In genomic region chr14:99687284-99688209, GRCh38 we compare ENCODE assay signal across 8 cellular contexts. TPM values are rescaled to one million over a fixed set of nuclear protein-coding genes. Genes with fewer than 3 reads are reported as not detected.
DNase-seq lines count a peak whose midpoint lies in the region; ATAC-seq and TF ChIP-seq lines count a peak whose summit lies in the region.

No MANE protein-coding gene starts in this region.

- intact Hi-C loops in activated CD4-positive, alpha-beta memory T cell treated with anti-CD3 and anti-CD28 coated beads for 36 hours (cut with micrococcal nuclease): loop anchor here (10.0 kb wide), 1 partner anchor 507 kb away; no protein-coding TSS in a partner anchor
- intact Hi-C loops in tibial artery (cut with DNase I; ENCODE audit: low total_unique reads): loop anchor here (10.0 kb wide), 2 partner anchors 97 to 527 kb away; no protein-coding TSS in a partner anchor

- no peak overlapping the region for H3K27ac ChIP-seq in hepatocyte
- no peak overlapping the region for H3K27ac ChIP-seq in tibial artery

- CTCF ChIA-PET in activated CD4-positive, alpha-beta memory T cell treated with anti-CD3 and anti-CD28 coated beads for 36 hours (lab: Charles Lee): interaction anchor here (0.7 to 2.5 kb wide), 12 partner anchors 8 to 204 kb away, joined by 3 to 12 read pairs (median 4); no protein-coding TSS in a partner anchor

- no peak overlapping the region for H3K4me3 Mint-ChIP-seq in activated CD4-positive, alpha-beta memory T cell treated with anti-CD3 and anti-CD28 coated beads for 36 hours

- H3K4me1 Mint-ChIP-seq in activated CD4-positive, alpha-beta memory T cell treated with anti-CD3 and anti-CD28 coated beads for 36 hours (ENCODE audit: low read depth): peaks cover 5% of the 10 kb centered on the region

- DNase-seq in activated effector memory CD4-positive, alpha-beta T cell treated with anti-CD3 and anti-CD28 coated beads, Interleukin-2, amount 50 U/mL, for 16 hours: peak; percentile 79
- no peak for DNase-seq in activated effector memory CD4-positive, alpha-beta T cell treated with Interleukin-2 at 50 U/mL for 16 hours
- DNase-seq in activated CD4-positive, alpha-beta memory T cell treated with anti-CD3 and anti-CD28 coated beads for 36 hours: peak; percentile 39
- DNase-seq in hepatocyte (ENCODE audit: low spot score): no peak
- DNase-seq in tibial artery: peak in 1 of 2 donors; percentile 45
- no peak for DNase-seq in middle frontal gyrus (ENCODE audit: extremely low spot score, low spot score)
- no peak for DNase-seq in G401 (ENCODE audit: low spot score)

- POLR2A ChIA-PET in activated CD4-positive, alpha-beta memory T cell treated with anti-CD3 and anti-CD28 coated beads for 36 hours (lab: Charles Lee): no interaction called here

- WGBS in hepatocyte (ENCODE audit: low lambda C conversion rate, missing lambda C conversion rate): 67% methylated on average over 12 of the region's 12 CpGs

- no peak for ATAC-seq in GM18868 (IDR thresholded peaks at IDR 0.05; ENCODE audit: unreplicated experiment)

- no peak overlapping the region for H3K27ac Mint-ChIP-seq in activated CD4-positive, alpha-beta memory T cell treated with anti-CD3 and anti-CD28 coated beads for 36 hours

- H3K9me3 ChIP-seq in hepatocyte (ENCODE audit: low read depth) (no peaks in the 10 kb centered on the region), tibial artery (no peaks in the 10 kb centered on the region)

- TF ChIP-seq CTCF in hepatocyte (IDR thresholded peaks at IDR 0.05; ENCODE audit: poor library complexity) (peak; percentile 55), tibial artery (IDR thresholded peaks at IDR 0.05) (peak; percentile 1 to 22)

- H2AFZ ChIP-seq in hepatocyte: no peak overlapping the region

- H3K4me3 ChIP-seq in hepatocyte (no peak overlapping the region), tibial artery (no peak overlapping the region)

- H3K36me3 ChIP-seq in hepatocyte (replicated peaks; ENCODE audit: insufficient read depth, low read depth) (no peaks in the 10 kb centered on the region), tibial artery (no peaks in the 10 kb centered on the region)

- no peaks in the 10 kb centered on the region for H3K36me3 Mint-ChIP-seq in activated CD4-positive, alpha-beta memory T cell treated with anti-CD3 and anti-CD28 coated beads for 36 hours

- no peak overlapping the region for H3K4me2 ChIP-seq in hepatocyte

- peaks cover 3% of the 10 kb centered on the region for H3K27me3 ChIP-seq in hepatocyte
- peaks cover 0 to 19% of the 10 kb centered on the region in 2 donors for H3K27me3 ChIP-seq in tibial artery

- H3K9me3 Mint-ChIP-seq in activated CD4-positive, alpha-beta memory T cell treated with anti-CD3 and anti-CD28 coated beads for 36 hours: no peaks in the 10 kb centered on the region

- H3K79me2 ChIP-seq in hepatocyte: no peaks in the 10 kb centered on the region

- peaks cover 7% of the 10 kb centered on the region for H3K4me1 ChIP-seq in hepatocyte (ENCODE audit: insufficient read depth)
- peaks cover 0 to 17% (median 12%) of the 10 kb centered on the region in 4 donors for H3K4me1 ChIP-seq in tibial artery

- no peaks in the 10 kb centered on the region for H3K9me2 ChIP-seq in hepatocyte (replicated peaks; ENCODE audit: insufficient read depth)

- H3K27me3 Mint-ChIP-seq in activated CD4-positive, alpha-beta memory T cell treated with anti-CD3 and anti-CD28 coated beads for 36 hours: peaks cover 22% of the 10 kb centered on the region

- in situ Hi-C loops in G401 (cut with HindIII; ENCODE audit: low sequenced_read_pairs): no loop called here

- no peaks in the 10 kb centered on the region for H4K20me1 ChIP-seq in hepatocyte (ENCODE audit: insufficient read depth, poor library complexity, severe bottlenecking)

RNA-seq across cellular contexts. Expression of gene CYP46A1, which starts 3.4 kb away (rescaled TPM):
- under 1 TPM; 0.19 to 0.21 TPM for total RNA-seq in activated CD4-positive, alpha-beta memory T cell treated with anti-CD3 and anti-CD28 coated beads for 36 hours
- 0.12 and 0.47 TPM in 2 replicates for total RNA-seq in hepatocyte
- 1.7 and 2.3 TPM in 2 replicates for polyA plus RNA-seq in hepatocyte
- 0.86 and 3.0 TPM in 2 replicates for total RNA-seq in G401 (2014; rRNA removed; shearing (Covaris generic))

RNA-seq across cellular contexts. Expression of gene HHIPL1, which starts 42.6 kb away (rescaled TPM):
- total RNA-seq in activated CD4-positive, alpha-beta memory T cell treated with anti-CD3 and anti-CD28 coated beads for 36 hours: under 1 TPM; 0.29 to 0.38 TPM
- 0.64 and 0.83 TPM in 2 replicates for total RNA-seq in hepatocyte
- 0.88 and 1.4 TPM in 2 replicates for polyA plus RNA-seq in hepatocyte
- 0.20 TPM in 1 of 2 replicates, not detected in the other for total RNA-seq in G401 (2014; rRNA removed; shearing (Covaris generic))

Comparison
In these comparisons a context has a peak if more than half of its experiments do, and no peak if none do; other contexts are left out.
1. DNase-seq: peak in activated effector memory CD4-positive, alpha-beta T cell treated with anti-CD3 and anti-CD28 coated beads, Interleukin-2, amount 50 U/mL, for 16 hours (single experiment) and activated CD4-positive, alpha-beta memory T cell treated with anti-CD3 and anti-CD28 coated beads for 36 hours (single experiment); none in activated effector memory CD4-positive, alpha-beta T cell treated with Interleukin-2 at 50 U/mL for 16 hours (single experiment), hepatocyte (single experiment), middle frontal gyrus (single experiment) and G401 (single experiment).